In the genomic region with DNA sequence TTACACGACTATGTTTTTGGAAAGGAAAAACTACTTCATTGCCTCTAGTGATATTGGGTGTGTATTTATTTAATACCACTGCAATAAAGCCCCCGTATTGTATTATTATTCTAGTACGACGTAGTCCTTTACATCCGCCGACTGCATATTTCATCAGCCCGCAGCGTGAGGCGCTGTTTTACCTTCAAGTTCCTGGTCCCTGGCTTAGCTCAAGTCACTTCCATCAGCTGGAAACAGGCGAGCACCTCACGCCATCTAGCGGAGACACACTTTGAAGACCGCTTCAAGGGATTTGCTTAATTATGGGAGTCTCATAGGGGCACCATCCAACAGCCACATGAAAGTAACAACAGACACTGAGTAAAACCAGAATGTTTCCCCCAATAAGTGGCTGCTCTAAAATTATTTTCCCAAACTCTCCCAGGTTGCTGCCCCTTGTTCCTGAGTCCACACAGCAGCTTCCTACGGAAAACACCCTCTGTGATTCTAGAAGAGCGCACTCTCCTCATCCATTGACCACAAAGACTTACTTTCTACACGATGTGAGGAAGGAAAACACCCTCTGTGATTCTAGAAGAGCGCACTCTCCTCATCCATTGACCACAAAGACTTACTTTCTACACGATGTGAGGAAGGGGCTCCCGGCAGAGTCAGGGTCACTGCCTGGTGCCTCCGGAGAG, we compare ENCODE assay signal across 9 cellular contexts. TPM values are rescaled to one million over a fixed set of nuclear protein-coding genes. Genes with fewer than 3 reads are reported as not detected.
DNase-seq lines count a peak whose midpoint lies in the region; ATAC-seq and TF ChIP-seq lines count a peak whose summit lies in the region.
"Had no signal": no experiment of that assay in that cellular context is flagged by ENCODE, and none has a peak within 500 bp of the region (broad histone marks: within the 10 kb centered on the region; RNA-seq: fewer than 3 reads in every experiment).

No MANE protein-coding gene starts in this region.

- H3K79me2 ChIP-seq in HCT116 (ENCODE audit: insufficient read depth, low read length) (no peaks in the 10 kb centered on the region), MM.1S (ENCODE audit: low read length) (no peaks in the 10 kb centered on the region)

- TF ChIP-seq RAD21 in HCT116 (IDR thresholded peaks at IDR 0.05; ENCODE audit: low read depth) = peak; percentile 87

- H3K9me3 ChIP-seq in HCT116 (ENCODE audit: control insufficient read depth in 1 of 2, insufficient read depth in 1 of 2, low read depth in 1 of 2, low read length in 2 of 2) (no peaks in the 10 kb centered on the region), MM.1S (replicated peaks; ENCODE audit: insufficient read depth, low read length) (no peaks in the 10 kb centered on the region), thyroid gland (no peaks in the 10 kb centered on the region)

- H3K9ac ChIP-seq in HCT116 (ENCODE audit: low read length) = no peak overlapping the region
- H3K9ac ChIP-seq in MM.1S (ENCODE audit: low read length) = no peak overlapping the region

- intact Hi-C loops in HCT116 (cut with micrococcal nuclease) (loop anchor here (1.0 to 10.0 kb wide), 3 partner anchors 158 to 1617 kb away; no protein-coding TSS in a partner anchor), thyroid gland (cut with DNase I) (loop anchor here (5.0 kb wide), 1 partner anchor 160 kb away; no protein-coding TSS in a partner anchor)

- ATAC-seq in HCT116 = peak; percentile 92
- ATAC-seq in omental fat pad (ENCODE audit: low FRiP score) = peak; percentile 92

- peak; percentile 92 for TF ChIP-seq CTCF in GM06990 (IDR thresholded peaks at IDR 0.05; ENCODE audit: insufficient read depth, low read length, poor library complexity, severe bottlenecking)
- peak; percentile 90 to 98 (median 93) for TF ChIP-seq CTCF in HCT116 (IDR thresholded peaks at IDR 0.05 in 2 of 3, conservative IDR thresholded peaks at IDR 0.05 in 1 of 3; ENCODE audit: borderline replicate concordance in 1 of 3, insufficient read depth in 1 of 3, low read depth in 2 of 3, low read length in 2 of 3)
- TF ChIP-seq CTCF in MM.1S (IDR thresholded peaks at IDR 0.05; ENCODE audit: low read length) = peak; percentile 98
- peak; percentile 87 for TF ChIP-seq CTCF in foreskin fibroblast (IDR thresholded peaks at IDR 0.05; ENCODE audit: low read depth, low read length)
- TF ChIP-seq CTCF in omental fat pad (IDR thresholded peaks at IDR 0.05) = peak in 2 of 3 donors; percentile 27 to 75
- peak; percentile 86 to 98 (median 92) for TF ChIP-seq CTCF in thyroid gland (IDR thresholded peaks at IDR 0.05)

- POLR2A ChIA-PET in HCT116 (lab: Charles Lee) = interaction anchor here (1.9 kb wide), 1 partner anchor 162 kb away, joined by 9 read pairs; no protein-coding TSS in a partner anchor

- H4K20me1 ChIP-seq in HCT116 (ENCODE audit: insufficient read depth) = no peaks in the 10 kb centered on the region
- H4K20me1 ChIP-seq in MM.1S (ENCODE audit: insufficient read depth, low read length) = no peaks in the 10 kb centered on the region

- H3K4me2 ChIP-seq in HCT116 (ENCODE audit: low read length) (peak overlapping the region; percentile 34; the same call in 1 of the 2 replicates), MM.1S (ENCODE audit: low read depth, low read length) (peak overlapping the region; percentile 31; the same call in 1 of the 2 replicates)

- H3K4me3 ChIP-seq in GM06990 (replicated peaks; ENCODE audit: low read depth, low read length) (no peak overlapping the region), HCT116 (replicated peaks in 1 of 2; ENCODE audit: low read depth in 1 of 2, low read length in 2 of 2) (no peak overlapping the region), MM.1S (ENCODE audit: low read length) (no peak overlapping the region), foreskin fibroblast (ENCODE audit: low read depth in 1 of 2, low read length in 2 of 2) (no peak overlapping the region), thyroid gland (replicated peaks in 1 of 3) (no peak overlapping the region)

- no peak overlapping the region for H3K27ac ChIP-seq in HCT116 (ENCODE audit: low read depth, low read length)
- H3K27ac ChIP-seq in MM.1S (ENCODE audit: low read length) = no peak overlapping the region
- no peak overlapping the region for H3K27ac ChIP-seq in thyroid gland

- no peak for TF ChIP-seq POLR2A in HCT116 (IDR thresholded peaks at IDR 0.05; ENCODE audit: borderline replicate concordance, extremely low read depth, insufficient read depth, insufficient read length)
- TF ChIP-seq POLR2A in thyroid gland (IDR thresholded peaks at IDR 0.05) = no peak

- DNase-seq in GM06990 (ENCODE audit: extremely low read depth, insufficient read length) = peak; percentile 28
- DNase-seq in HCT116 (ENCODE audit: low read depth, low spot score) = peak; percentile 95
- peak; percentile 89 for DNase-seq in MM.1S
- peak; percentile 75 for DNase-seq in SIG-M5 (lab: John Stamatoyannopoulos, UW)
- peak; percentile 54 for DNase-seq in activated T-helper 9 cell treated with anti-CD3 and anti-CD28 coated beads, Interleukin-2, amount 50 U/mL, for 16 hours (ENCODE audit: low read depth)
- peak; percentile 42 to 80 for DNase-seq in foreskin fibroblast
- DNase-seq in omental fat pad (ENCODE audit: low spot score) = no peak
- DNase-seq in thyroid gland = peak; percentile 87 to 89

- RAD21 ChIA-PET in HCT116 (lab: Charles Lee; ENCODE audit: low non-redundant PET in 1 of 2, low total read pairs in 2 of 2, uncharacterized antibody in 2 of 2, unreplicated experiment in 2 of 2) = interaction anchor here (1.5 to 2.7 kb wide), 3 partner anchors 158 to 162 kb away, joined by 6 to 22 read pairs (median 20); no protein-coding TSS in a partner anchor

- no peaks in the 10 kb centered on the region for H3K27me3 ChIP-seq in GM06990 (replicated peaks; ENCODE audit: control insufficient read depth, insufficient read depth, low read length)
- peaks cover 3% of the 10 kb centered on the region; the same call in 1 of the 2 replicates for H3K27me3 ChIP-seq in HCT116 (ENCODE audit: insufficient read depth, low read length)
- no peaks in the 10 kb centered on the region for H3K27me3 ChIP-seq in MM.1S (replicated peaks; ENCODE audit: insufficient read depth, low read length)
- H3K27me3 ChIP-seq in thyroid gland = no peaks in the 10 kb centered on the region

- no TSS peak for BruUV-seq in HCT116 (replicated peaks; lab: Mats Ljungman, UMichigan)

- H3K36me3 ChIP-seq in GM06990 (ENCODE audit: control insufficient read depth, insufficient read depth, low read length) (no peaks in the 10 kb centered on the region), HCT116 (ENCODE audit: control insufficient read depth in 1 of 2, insufficient read depth in 2 of 2, low read length in 2 of 2) (no peaks in the 10 kb centered on the region), MM.1S (replicated peaks; ENCODE audit: insufficient read depth, low read length) (no peaks in the 10 kb centered on the region), thyroid gland (no peaks in the 10 kb centered on the region)

- H2AFZ ChIP-seq in HCT116 (ENCODE audit: low read depth, low read length, poor library complexity, severe bottlenecking) = peak overlapping the region; percentile 74
- peak overlapping the region; percentile 35; the same call in 1 of the 2 replicates for H2AFZ ChIP-seq in MM.1S (ENCODE audit: low read length)

- CTCF ChIA-PET in HCT116 (lab: Charles Lee) = interaction anchor here (0.6 to 5.2 kb wide), 18 partner anchors 10 to 164 kb away, joined by 3 to 145 read pairs (median 4); no protein-coding TSS in a partner anchor

- no peaks in the 10 kb centered on the region for H3F3A ChIP-seq in MM.1S (ENCODE audit: insufficient read depth, low read length)

- 20 to 23% methylated on average over 20 of the region's 20 CpGs for WGBS in thyroid gland, 2 donors

- peaks cover 0 to 8% of the 10 kb centered on the region in 2 experiments; a peak in 1 of 4 replicates for H3K4me1 ChIP-seq in HCT116 (ENCODE audit: control insufficient read depth in 1 of 2, insufficient read depth in 2 of 2, low read length in 2 of 2)
- H3K4me1 ChIP-seq in MM.1S (ENCODE audit: low read length) = no peaks in the 10 kb centered on the region
- no peaks in the 10 kb centered on the region for H3K4me1 ChIP-seq in thyroid gland

- H3K9me2 ChIP-seq in HCT116 (ENCODE audit: insufficient read depth) (no peaks in the 10 kb centered on the region), MM.1S (replicated peaks; ENCODE audit: insufficient read depth, low read length) (no peaks in the 10 kb centered on the region)

TF ChIP-seq in HCT116, 20 proteins besides CTCF, POLR2A, EP300 and RAD21:
- TF ChIP-seq TCF7L2 (IDR thresholded peaks at IDR 0.05; ENCODE audit: borderline replicate concordance, extremely low read depth, insufficient read depth, insufficient read length) (peak; percentile 89), EGR1 (IDR thresholded peaks at IDR 0.05; ENCODE audit: low read depth) (no peak), CBX3 (IDR thresholded peaks at IDR 0.05; ENCODE audit: low read depth) (0 out of 2 replicates have a peak, but pooled peaks have one; percentile 30), MAX (IDR thresholded peaks at IDR 0.05) (peak; percentile 20; the same call in 1 of the 2 replicates), JUND (IDR thresholded peaks at IDR 0.05) (no peak)

RNA-seq across cellular contexts. Expression of gene ITIH2, which starts 15.7 kb away (rescaled TPM):
- 0.57 TPM for total RNA-seq in HCT116 (2021; ENCODE audit: unreplicated experiment)
- not detected in 2 replicates for polyA plus RNA-seq in HCT116 (2012)
- total RNA-seq in omental fat pad = not detected
- total RNA-seq in thyroid gland = not detected
- total RNA-seq: subcutaneous adipose tissue had no signal

RNA-seq across cellular contexts. Expression of gene ITIH5, which starts 20.6 kb away (rescaled TPM):
- total RNA-seq in HCT116 (2021; ENCODE audit: unreplicated experiment) (not detected), omental fat pad (100 to 1,000 TPM in 2 of 4 donors, 10 to 100 TPM in 2; 50.0 to 263 (median 97.9) TPM), thyroid gland (10 to 100 TPM; 14.4 to 31.3 (median 20.2) TPM)
- 0.01 TPM in 1 of 2 replicates, not detected in the other for polyA plus RNA-seq in HCT116 (2012)

Comparison
In these comparisons a context has a peak if more than half of its experiments do, and no peak if none do; other contexts are left out.
1. RNA of gene ITIH5, which starts 20.6 kb away (total RNA-seq): 50.0 to 263 TPM in omental fat pad and 14.4 to 31.3 TPM in thyroid gland; not detected in HCT116 (single experiment); every median in the first group is over 10 times any median in the second.
2. Peak in every context shown above with its lines, with median percentiles within 50 percentile points of each other: CTCF ChIP-seq.